16 cellular contexts compared by ENCODE assay signal in genomic region chr5:68557162-68557936, GRCh38.
"Had no signal": no experiment of that assay in that cellular context is flagged by ENCODE, and none has a peak within 500 bp of the region (broad histone marks: within the 10 kb centered on the region; RNA-seq: fewer than 3 reads in every experiment).

No MANE protein-coding gene starts in this region.

- H3K4me3 ChIP-seq: adrenal gland, esophagus squamous epithelium, lower lobe of right lung, thyroid gland had no signal

- H3K9me3 ChIP-seq: adrenal gland, lower lobe of right lung, thyroid gland had no signal

- H3K9me3 Mint-ChIP-seq: activated naive CD4-positive, alpha-beta T cell treated with anti-CD3 and anti-CD28 coated beads, Interleukin-2, amount 50 U/mL, for 24 hours; effector memory CD8-positive, alpha-beta T cell; mesothelial cell of epicardium had no signal

- H3K27ac Mint-ChIP-seq: activated CD4-positive, alpha-beta T cell treated with anti-CD3 and anti-CD28 coated beads, Interleukin-2, amount 10 ng/mL, durations not matched to agents 24 days and 14 days; activated naive CD4-positive, alpha-beta T cell treated with anti-CD3 and anti-CD28 coated beads, Interleukin-2, amount 50 U/mL, for 24 hours; effector memory CD8-positive, alpha-beta T cell; mesothelial cell of epicardium; nephron had no signal

- H3K4me3 Mint-ChIP-seq: activated CD4-positive, alpha-beta T cell treated with anti-CD3 and anti-CD28 coated beads, Interleukin-2, amount 10 ng/mL, durations not matched to agents 24 days and 14 days; activated naive CD4-positive, alpha-beta T cell treated with anti-CD3 and anti-CD28 coated beads, Interleukin-2, amount 50 U/mL, for 24 hours; effector memory CD8-positive, alpha-beta T cell; mesothelial cell of epicardium; nephron had no signal

- H3K36me3 ChIP-seq: adrenal gland, esophagus squamous epithelium, lower lobe of right lung, thyroid gland had no signal

- H3K4me1 Mint-ChIP-seq: activated CD4-positive, alpha-beta T cell treated with anti-CD3 and anti-CD28 coated beads, Interleukin-2, amount 10 ng/mL, durations not matched to agents 24 days and 14 days; activated naive CD4-positive, alpha-beta T cell treated with anti-CD3 and anti-CD28 coated beads, Interleukin-2, amount 50 U/mL, for 24 hours had no signal

- H3K27me3 Mint-ChIP-seq: activated naive CD4-positive, alpha-beta T cell treated with anti-CD3 and anti-CD28 coated beads, Interleukin-2, amount 50 U/mL, for 24 hours; effector memory CD8-positive, alpha-beta T cell had no signal

- H3K27ac ChIP-seq: esophagus squamous epithelium, lower lobe of right lung, thyroid gland had no signal

- DNase-seq: activated CD4-positive, alpha-beta T cell treated with anti-CD3 and anti-CD28 coated beads, Interleukin-2, amount 10 ng/mL, durations not matched to agents 24 days and 14 days; activated CD4-positive, CD25-positive, alpha-beta regulatory T cell; activated CD8-positive, alpha-beta memory T cell treated with anti-CD3 and anti-CD28 coated beads for 24 hours; activated gamma-delta T cell; adrenal gland; effector memory CD8-positive, alpha-beta T cell; esophagus squamous epithelium; left cardiac atrium; lower lobe of right lung; retina; stimulated activated CD4-positive, alpha-beta T cell treated with anti-CD3 and anti-CD28 coated beads, Interleukin-2, amount 100 ng/mL, for 48 hours; T1000; thyroid gland had no signal

- H3K36me3 Mint-ChIP-seq: activated naive CD4-positive, alpha-beta T cell treated with anti-CD3 and anti-CD28 coated beads, Interleukin-2, amount 50 U/mL, for 24 hours; mesothelial cell of epicardium had no signal

- H3K27me3 ChIP-seq: adrenal gland, esophagus squamous epithelium, thyroid gland had no signal
